In the genomic region with DNA sequence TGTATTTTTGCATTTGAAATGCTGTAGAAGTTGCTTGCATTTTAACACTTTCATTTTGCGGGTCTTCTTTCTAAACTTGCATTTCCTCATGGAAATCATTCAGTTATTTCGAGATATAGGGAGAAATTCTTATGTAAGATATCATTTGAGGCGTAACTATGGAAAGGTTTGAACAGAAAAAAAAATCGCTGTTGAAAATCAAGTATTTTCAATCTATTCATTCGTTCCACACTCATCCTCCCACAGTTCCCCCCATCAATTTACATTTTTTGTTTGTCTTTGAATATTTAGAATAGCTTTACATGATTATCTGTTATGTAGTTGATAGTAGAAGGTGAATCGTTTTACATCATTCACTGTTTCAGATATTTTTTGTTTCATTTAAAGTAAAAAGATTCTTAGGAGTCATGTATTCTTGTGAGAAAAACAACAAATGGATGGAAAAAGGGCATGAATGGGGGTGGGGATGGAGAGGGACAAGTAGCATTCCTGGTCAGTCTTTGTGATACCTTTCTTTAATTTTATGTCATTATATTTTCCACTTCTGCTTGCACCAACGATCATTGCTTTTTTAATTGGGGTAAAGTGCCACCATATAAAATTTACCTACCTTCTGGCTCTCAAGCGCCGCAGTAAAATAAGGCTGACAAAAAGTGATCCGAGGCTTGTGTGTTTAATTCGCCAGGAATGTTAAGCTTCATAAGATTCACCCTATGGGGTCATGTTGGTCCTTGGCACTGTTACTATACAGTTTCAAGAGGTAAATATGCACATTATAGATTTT, we compare ENCODE assay signal across 2 cellular contexts.
TF ChIP-seq lines count a peak whose summit lies in the region.

No MANE protein-coding gene starts in this region.

TF ChIP-seq in WTC11, 78 proteins besides CTCF, POLR2A, EP300 and RAD21 (continued from another document):
- TF ChIP-seq, protein P1, sequence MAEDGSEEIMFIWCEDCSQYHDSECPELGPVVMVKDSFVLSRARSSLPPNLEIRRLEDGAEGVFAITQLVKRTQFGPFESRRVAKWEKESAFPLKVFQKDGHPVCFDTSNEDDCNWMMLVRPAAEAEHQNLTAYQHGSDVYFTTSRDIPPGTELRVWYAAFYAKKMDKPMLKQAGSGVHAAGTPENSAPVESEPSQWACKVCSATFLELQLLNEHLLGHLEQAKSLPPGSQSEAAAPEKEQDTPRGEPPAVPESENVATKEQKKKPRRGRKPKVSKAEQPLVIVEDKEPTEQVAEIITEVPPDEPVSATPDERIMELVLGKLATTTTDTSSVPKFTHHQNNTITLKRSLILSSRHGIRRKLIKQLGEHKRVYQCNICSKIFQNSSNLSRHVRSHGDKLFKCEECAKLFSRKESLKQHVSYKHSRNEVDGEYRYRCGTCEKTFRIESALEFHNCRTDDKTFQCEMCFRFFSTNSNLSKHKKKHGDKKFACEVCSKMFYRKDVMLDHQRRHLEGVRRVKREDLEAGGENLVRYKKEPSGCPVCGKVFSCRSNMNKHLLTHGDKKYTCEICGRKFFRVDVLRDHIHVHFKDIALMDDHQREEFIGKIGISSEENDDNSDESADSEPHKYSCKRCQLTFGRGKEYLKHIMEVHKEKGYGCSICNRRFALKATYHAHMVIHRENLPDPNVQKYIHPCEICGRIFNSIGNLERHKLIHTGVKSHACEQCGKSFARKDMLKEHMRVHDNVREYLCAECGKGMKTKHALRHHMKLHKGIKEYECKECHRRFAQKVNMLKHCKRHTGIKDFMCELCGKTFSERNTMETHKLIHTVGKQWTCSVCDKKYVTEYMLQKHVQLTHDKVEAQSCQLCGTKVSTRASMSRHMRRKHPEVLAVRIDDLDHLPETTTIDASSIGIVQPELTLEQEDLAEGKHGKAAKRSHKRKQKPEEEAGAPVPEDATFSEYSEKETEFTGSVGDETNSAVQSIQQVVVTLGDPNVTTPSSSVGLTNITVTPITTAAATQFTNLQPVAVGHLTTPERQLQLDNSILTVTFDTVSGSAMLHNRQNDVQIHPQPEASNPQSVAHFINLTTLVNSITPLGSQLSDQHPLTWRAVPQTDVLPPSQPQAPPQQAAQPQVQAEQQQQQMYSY (CRISPR knock-in tag; IDR thresholded peaks at IDR 0.05): no peak
- no peak for TF ChIP-seq NR2C2 (CRISPR knock-in tag; IDR thresholded peaks at IDR 0.05)
- TF ChIP-seq CREM (CRISPR knock-in tag; IDR thresholded peaks at IDR 0.05): no peak
- TF ChIP-seq NFE2L1 (CRISPR knock-in tag; IDR thresholded peaks at IDR 0.05): no peak
- no peak for TF ChIP-seq MYBL2 (CRISPR knock-in tag; IDR thresholded peaks at IDR 0.05)
- no peak for TF ChIP-seq CREB1 (CRISPR knock-in tag; IDR thresholded peaks at IDR 0.05)
- TF ChIP-seq TP53 (CRISPR knock-in tag; IDR thresholded peaks at IDR 0.05): no peak
- TF ChIP-seq, protein P2, sequence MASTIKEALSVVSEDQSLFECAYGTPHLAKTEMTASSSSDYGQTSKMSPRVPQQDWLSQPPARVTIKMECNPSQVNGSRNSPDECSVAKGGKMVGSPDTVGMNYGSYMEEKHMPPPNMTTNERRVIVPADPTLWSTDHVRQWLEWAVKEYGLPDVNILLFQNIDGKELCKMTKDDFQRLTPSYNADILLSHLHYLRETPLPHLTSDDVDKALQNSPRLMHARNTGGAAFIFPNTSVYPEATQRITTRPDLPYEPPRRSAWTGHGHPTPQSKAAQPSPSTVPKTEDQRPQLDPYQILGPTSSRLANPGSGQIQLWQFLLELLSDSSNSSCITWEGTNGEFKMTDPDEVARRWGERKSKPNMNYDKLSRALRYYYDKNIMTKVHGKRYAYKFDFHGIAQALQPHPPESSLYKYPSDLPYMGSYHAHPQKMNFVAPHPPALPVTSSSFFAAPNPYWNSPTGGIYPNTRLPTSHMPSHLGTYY (CRISPR knock-in tag; IDR thresholded peaks at IDR 0.05): no peak
TF ChIP-seq in WTC11: peak in this region for 0.

TF ChIP-seq in HEK293T, 16 proteins besides CTCF, POLR2A, EP300 and RAD21 (continued from another document):
- TF ChIP-seq, protein P3, sequence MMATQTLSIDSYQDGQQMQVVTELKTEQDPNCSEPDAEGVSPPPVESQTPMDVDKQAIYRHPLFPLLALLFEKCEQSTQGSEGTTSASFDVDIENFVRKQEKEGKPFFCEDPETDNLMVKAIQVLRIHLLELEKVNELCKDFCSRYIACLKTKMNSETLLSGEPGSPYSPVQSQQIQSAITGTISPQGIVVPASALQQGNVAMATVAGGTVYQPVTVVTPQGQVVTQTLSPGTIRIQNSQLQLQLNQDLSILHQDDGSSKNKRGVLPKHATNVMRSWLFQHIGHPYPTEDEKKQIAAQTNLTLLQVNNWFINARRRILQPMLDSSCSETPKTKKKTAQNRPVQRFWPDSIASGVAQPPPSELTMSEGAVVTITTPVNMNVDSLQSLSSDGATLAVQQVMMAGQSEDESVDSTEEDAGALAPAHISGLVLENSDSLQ (IDR thresholded peaks at IDR 0.05): no peak
- TF ChIP-seq NFRKB (IDR thresholded peaks at IDR 0.05): no peak
- TF ChIP-seq SUZ12 (IDR thresholded peaks at IDR 0.05): no peak
- no peak for TF ChIP-seq ARNT (IDR thresholded peaks at IDR 0.05)
